8 cellular contexts compared by ENCODE assay signal in the genomic region with DNA sequence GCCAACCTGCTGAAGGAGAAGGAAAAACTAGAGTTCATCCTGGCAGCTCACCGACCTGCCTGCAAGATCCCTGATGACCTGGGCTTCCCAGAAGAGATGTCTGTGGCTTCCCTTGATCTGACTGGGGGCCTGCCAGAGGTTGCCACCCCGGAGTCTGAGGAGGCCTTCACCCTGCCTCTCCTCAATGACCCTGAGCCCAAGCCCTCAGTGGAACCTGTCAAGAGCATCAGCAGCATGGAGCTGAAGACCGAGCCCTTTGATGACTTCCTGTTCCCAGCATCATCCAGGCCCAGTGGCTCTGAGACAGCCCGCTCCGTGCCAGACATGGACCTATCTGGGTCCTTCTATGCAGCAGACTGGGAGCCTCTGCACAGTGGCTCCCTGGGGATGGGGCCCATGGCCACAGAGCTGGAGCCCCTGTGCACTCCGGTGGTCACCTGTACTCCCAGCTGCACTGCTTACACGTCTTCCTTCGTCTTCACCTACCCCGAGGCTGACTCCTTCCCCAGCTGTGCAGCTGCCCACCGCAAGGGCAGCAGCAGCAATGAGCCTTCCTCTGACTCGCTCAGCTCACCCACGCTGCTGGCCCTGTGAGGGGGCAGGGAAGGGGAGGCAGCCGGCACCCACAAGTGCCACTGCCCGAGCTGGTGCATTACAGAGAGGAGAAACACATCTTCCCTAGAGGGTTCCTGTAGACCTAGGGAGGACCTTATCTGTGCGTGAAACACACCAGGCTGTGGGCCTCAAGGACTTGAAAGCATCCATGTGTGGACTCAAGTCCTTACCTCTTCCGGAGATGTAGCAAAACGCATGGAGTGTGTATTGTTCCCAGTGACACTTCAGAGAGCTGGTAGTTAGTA. TPM values are rescaled to one million over a fixed set of nuclear protein-coding genes. Genes with fewer than 3 reads are reported as not detected.
DNase-seq lines count a peak whose midpoint lies in the region; ATAC-seq, FAIRE-seq and TF ChIP-seq lines count a peak whose summit lies in the region.

No MANE protein-coding gene starts in this region.

- POLR2A ChIA-PET in activated B cell treated with CpG ODN at 0.5 μM for 24 hours (lab: Charles Lee), result interaction anchor here (0.5 to 1.5 kb wide), 2 partner anchors 26 to 274 kb away, joined by 3 to 4 read pairs; no protein-coding TSS in a partner anchor

- H3K36me3 Mint-ChIP-seq in GM23338 (ENCODE audit: low read depth) (peaks cover 31% of the 10 kb centered on the region), activated B cell treated with CpG ODN at 0.5 μM for 24 hours (ENCODE audit: low read depth) (peaks cover 30% of the 10 kb centered on the region)

- TF ChIP-seq CTCF in GM23338 (conservative IDR thresholded peaks at IDR 0.05; ENCODE audit: low read depth in 2 of 2) (no peak), activated B cell treated with CpG ODN at 0.5 μM for 24 hours (IDR thresholded peaks at IDR 0.05) (no peak), fibroblast of pulmonary artery (IDR thresholded peaks at IDR 0.05; ENCODE audit: low read length, missing control alignments) (no peak), pancreas (IDR thresholded peaks at IDR 0.05) (no peak)

- 81 to 82% methylated on average over 17 of the region's 17 CpGs for WGBS in pancreas, 2 donors

- H3K36me3 ChIP-seq in GM23338 (ENCODE audit: insufficient read depth) (0 out of 2 replicates have a peak, but pooled peaks cover 12% of the 10 kb centered on the region), pancreas (peaks cover 0 to 18% (median 0%) of the 10 kb centered on the region in 3 donors)

- H3K4me1 Mint-ChIP-seq in GM23338 (peaks cover 33% of the 10 kb centered on the region), activated B cell treated with CpG ODN at 0.5 μM for 24 hours (peaks cover 42% of the 10 kb centered on the region)

- peak overlapping the region; percentile 100; the same call in 1 of the 2 replicates for H3K27ac Mint-ChIP-seq in GM23338
- no peak overlapping the region for H3K27ac Mint-ChIP-seq in activated B cell treated with CpG ODN at 0.5 μM for 24 hours

- H3K27me3 ChIP-seq in GM23338 (ENCODE audit: insufficient read depth) (peaks cover 23% of the 10 kb centered on the region), pancreas (no peaks in the 10 kb centered on the region)

- peaks cover 24% of the 10 kb centered on the region for H3K4me1 ChIP-seq in GM23338 (ENCODE audit: insufficient read depth)
- peaks cover 15 to 35% (median 18%) of the 10 kb centered on the region in 3 donors for H3K4me1 ChIP-seq in pancreas

- H3K9me3 Mint-ChIP-seq in GM23338 (no peaks in the 10 kb centered on the region; the same call in 2 of the 3 replicates), activated B cell treated with CpG ODN at 0.5 μM for 24 hours (no peaks in the 10 kb centered on the region)

- H3K4me3 ChIP-seq in GM23338, result peak overlapping the region; percentile 99
- peak overlapping the region; percentile 98 for H3K4me3 ChIP-seq in fibroblast of pulmonary artery (replicated peaks; ENCODE audit: low read depth, low read length)
- H3K4me3 ChIP-seq in pancreas, result peak overlapping the region in 2 of 4 donors; percentile 83 to 99

- intact Hi-C loops in activated B cell treated with CpG ODN at 0.5 μM for 24 hours (cut with micrococcal nuclease) (no loop called here), pancreas (cut with DNase I) (loop anchor here in 1 of 3 donors (10.0 kb wide), 1 partner anchor 116 kb away; no protein-coding TSS in a partner anchor)

- H3K27me3 Mint-ChIP-seq in GM23338 (ENCODE audit: insufficient read depth, low read depth, poor library complexity) (peaks cover 54% of the 10 kb centered on the region), activated B cell treated with CpG ODN at 0.5 μM for 24 hours (peaks cover 19% of the 10 kb centered on the region)

- H3K9me3 ChIP-seq in pancreas, result no peaks in the 10 kb centered on the region

- peak overlapping the region; percentile 92 for H3K4me3 Mint-ChIP-seq in GM23338
- H3K4me3 Mint-ChIP-seq in activated B cell treated with CpG ODN at 0.5 μM for 24 hours, result peak overlapping the region; percentile 94

- no peaks in the 10 kb centered on the region for H3K9me2 ChIP-seq in GM23338 (ENCODE audit: insufficient read depth)

- peak overlapping the region; percentile 97 for H3K4me2 ChIP-seq in GM23338

- peaks cover 37% of the 10 kb centered on the region for H3F3A ChIP-seq in GM23338 (replicated peaks; ENCODE audit: low read depth)

- no peak overlapping the region for H2AFZ ChIP-seq in GM23338

- ATAC-seq in GM23338, result no peak
- ATAC-seq in activated B cell treated with CpG ODN at 0.5 μM for 24 hours (ENCODE audit: low read depth), result no peak
- no peak for ATAC-seq in pancreas
- ATAC-seq in GM21825 (IDR thresholded peaks at IDR 0.05; ENCODE audit: unreplicated experiment), result no peak

- FAIRE-seq in pancreas (lab: Jason Lieb, UNC), result no peak

- H4K20me1 ChIP-seq in GM23338 (replicated peaks; ENCODE audit: insufficient read depth), result 0 out of 2 replicates have a peak, but pooled peaks cover 7% of the 10 kb centered on the region

- peaks cover 18% of the 10 kb centered on the region for H3K79me2 ChIP-seq in GM23338 (replicated peaks; ENCODE audit: insufficient read depth)

- DNase-seq in GM23338 (ENCODE audit: low spot score), result no peak
- DNase-seq in activated B cell treated with CpG ODN at 0.5 μM for 24 hours, result no peak
- peak; percentile 75 for DNase-seq in fibroblast of pulmonary artery (ENCODE audit: low read depth)
- peak; percentile 46 to 70 (median 56) for DNase-seq in pancreas
- DNase-seq in NCI-H748 treated with DMSO at 0.1 percent for 48 hours (lab: John Stamatoyannopoulos, UW), result no peak
- DNase-seq in HCEC 1CT, result no peak
- DNase-seq in GOT3 (lab: John Stamatoyannopoulos, UW), result no peak

- H3K27ac ChIP-seq in GM23338 (ENCODE audit: low read depth) (peak overlapping the region; percentile 88), pancreas (no peak overlapping the region)

- CTCF ChIA-PET in activated B cell treated with CpG ODN at 0.5 μM for 24 hours (lab: Charles Lee), result interaction anchor here (0.6 kb wide), 1 partner anchor 192 kb away, joined by 3 read pairs; no protein-coding TSS in a partner anchor

TF ChIP-seq in GM23338, 12 proteins besides CTCF, POLR2A, EP300 and RAD21:
- TF ChIP-seq JUNB (IDR thresholded peaks at IDR 0.05; ENCODE audit: unreplicated experiment) (no peak), REST (IDR thresholded peaks at IDR 0.05; ENCODE audit: unreplicated experiment) (no peak), POLR2AphosphoS5 (IDR thresholded peaks at IDR 0.05; ENCODE audit: low read depth) (no peak)
TF ChIP-seq in GM23338: peak in this region for 0.

RNA-seq across cellular contexts. Expression of gene FOS, which starts 2.4 kb away (rescaled TPM):
- 39.7 and 47.3 TPM in 2 replicates for total RNA-seq in GM23338 (2014; rRNA removed; shearing (Covaris generic))
- polyA plus RNA-seq in GM23338 (2016; fragmentation: Nextera tagmentation; extraction: Ambion mirVana) (48.6 and 54.8 TPM in 2 replicates), pancreas (100 to 1,000 TPM; 103 to 303 TPM)
- total RNA-seq in activated B cell treated with CpG ODN at 0.5 μM for 24 hours (27.1 and 37.8 TPM in 2 replicates), pancreas (100 to 1,000 TPM in 2 of 6 donors, 10 to 100 TPM in 4; 56.4 to 209 (median 81.4) TPM)

Comparison
In these comparisons a context has a peak if more than half of its experiments do, and no peak if none do; other contexts are left out.
1. DNase-seq: peak in fibroblast of pulmonary artery (single experiment) and pancreas (6 of 6); none in GM23338 (single experiment), activated B cell treated with CpG ODN at 0.5 μM for 24 hours (single experiment), NCI-H748 treated with DMSO at 0.1 percent for 48 hours (single experiment), HCEC 1CT (single experiment) and GOT3 (single experiment).